Comparison of ENCODE assay signal across 8 cellular contexts in the genomic region with DNA sequence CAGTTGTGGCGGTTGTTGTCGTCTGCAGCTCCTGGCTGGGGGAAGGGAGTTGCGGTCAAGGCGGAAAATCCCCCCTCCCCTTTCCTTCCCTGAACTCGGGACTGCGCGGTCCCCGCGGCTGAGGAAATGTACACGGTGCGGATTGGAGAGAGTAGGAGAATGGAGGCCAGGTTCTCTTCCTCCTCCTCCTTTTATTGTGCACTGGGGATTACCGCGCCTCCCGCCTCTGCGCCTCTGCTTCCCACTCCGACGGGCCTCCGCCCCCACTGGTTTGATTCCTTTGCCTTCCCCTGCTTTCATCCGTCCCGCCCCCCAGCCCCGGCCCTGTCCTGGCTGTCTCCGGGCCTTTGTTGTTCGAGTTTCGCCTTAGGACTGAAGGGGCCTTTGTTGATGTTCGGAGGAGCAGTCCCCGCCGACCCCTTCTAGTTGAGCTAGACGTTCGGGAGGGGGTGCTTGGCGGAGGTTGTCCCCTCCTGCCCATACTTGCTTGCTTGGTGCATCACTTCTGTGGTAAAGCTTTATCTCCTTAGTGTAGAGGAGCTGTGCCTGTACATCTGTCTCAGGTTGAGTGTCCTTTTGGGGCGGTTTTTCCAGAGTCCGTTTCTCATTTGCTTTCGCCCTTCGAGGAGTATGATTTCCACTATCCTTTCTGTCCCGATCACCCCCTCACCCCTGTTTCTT. TPM values are rescaled to one million over a fixed set of nuclear protein-coding genes. Genes with fewer than 3 reads are reported as not detected.
A peak's percentile ranks its signal among the peaks of the same experiment; 100 is the strongest.
DNase-seq lines count a peak whose midpoint lies in the region; ATAC-seq and TF ChIP-seq lines count a peak whose summit lies in the region.

No MANE protein-coding gene starts in this region.

- ATAC-seq in GM19395 (IDR thresholded peaks at IDR 0.05; ENCODE audit: unreplicated experiment) (peak; percentile 0), GM19452 (IDR thresholded peaks at IDR 0.05; ENCODE audit: unreplicated experiment) (no peak)

- H3K4me1 Mint-ChIP-seq in CD14-positive monocyte, result peaks cover 40% of the 10 kb centered on the region

- DNase-seq in CD14-positive monocyte (ENCODE audit: low spot score) (peak; percentile 56), LHCN-M2 (ENCODE audit: low read depth) (peak; percentile 48), left kidney (ENCODE audit: low read depth, low spot score) (peak; percentile 86)
- DNase-seq in stimulated activated CD4-positive, alpha-beta T cell treated with anti-CD3 and anti-CD28 coated beads, Interleukin-2, amount 100 ng/mL, for 4 hours (ENCODE audit: low read depth), result peak; percentile 22

- H3K27ac Mint-ChIP-seq in CD14-positive monocyte, result peak overlapping the region; percentile 91 to 98 (median 97)

- TF ChIP-seq CTCF in CD14-positive monocyte (IDR thresholded peaks at IDR 0.05) (no peak), WI38 (IDR thresholded peaks at IDR 0.05; ENCODE audit: low read depth, low read length) (no peak)

- H3K27ac ChIP-seq in cingulate gyrus (ENCODE audit: low read depth, low read length), result peak overlapping the region; percentile 96

- H3K27me3 Mint-ChIP-seq in CD14-positive monocyte (ENCODE audit: low read depth in 3 of 3), result peaks cover 0 to 11% (median 6%) of the 10 kb centered on the region in 3 donors

- H3K4me3 ChIP-seq in WI38 (ENCODE audit: low read depth, low read length), result peak overlapping the region; percentile 86

- no peaks in the 10 kb centered on the region for H3K9me3 Mint-ChIP-seq in CD14-positive monocyte

- H3K36me3 Mint-ChIP-seq in CD14-positive monocyte, result peaks cover 2 to 8% of the 10 kb centered on the region in 2 donors

- intact Hi-C loops in CD14-positive monocyte (cut with micrococcal nuclease), result loop anchor here (10.0 kb wide), 2 partner anchors 79 to 1719 kb away; no protein-coding TSS in a partner anchor

- H3K4me3 Mint-ChIP-seq in CD14-positive monocyte, result peak overlapping the region; percentile 93 to 97

RNA-seq across cellular contexts. Expression of a gene that starts 0.7 kb away (rescaled TPM):
- 1 to 10 TPM; 4.8 to 7.6 TPM for polyA plus RNA-seq in CD14-positive monocyte
- total RNA-seq in LHCN-M2 (2014; rRNA removed), result 16.5 and 16.9 TPM in 2 replicates
- polyA plus RNA-seq in LHCN-M2 (2012), result 3.0 TPM

Comparison
In these comparisons a context has a peak if more than half of its experiments do, and no peak if none do; other contexts are left out.
1. DNase-seq: peak in every context shown above with its lines; median percentile 86 in left kidney; 56 in CD14-positive monocyte; 48 in LHCN-M2; 22 in stimulated activated CD4-positive, alpha-beta T cell treated with anti-CD3 and anti-CD28 coated beads, Interleukin-2, amount 100 ng/mL, for 4 hours.